Comparison of ENCODE assay signal across 20 cellular contexts in genomic region chr4:77375866-77376607, GRCh38.
DNase-seq lines count a peak whose midpoint lies in the region; ATAC-seq and TF ChIP-seq lines count a peak whose summit lies in the region.
"Had no signal": no experiment of that assay in that cellular context is flagged by ENCODE, and none has a peak within 500 bp of the region (broad histone marks: within the 10 kb centered on the region; RNA-seq: fewer than 3 reads in every experiment).

No MANE protein-coding gene starts in this region.

- H3K9me2 ChIP-seq in GM23338 (ENCODE audit: insufficient read depth): peaks cover 8% of the 10 kb centered on the region; the same call in 1 of the 2 replicates

- no peaks in the 10 kb centered on the region for H3K36me3 Mint-ChIP-seq in activated CD4-positive, alpha-beta memory T cell treated with anti-CD3 and anti-CD28 coated beads, Interleukin-2, amount 10 ng/mL, durations not matched to agents 7 days and 5 days (ENCODE audit: low read depth)
- H3K36me3 Mint-ChIP-seq in activated CD4-positive, alpha-beta memory T cell treated with anti-CD3 and anti-CD28 coated beads for 36 hours: no peaks in the 10 kb centered on the region
- no peaks in the 10 kb centered on the region for H3K36me3 Mint-ChIP-seq in GM23338 (ENCODE audit: low read depth)
- no peaks in the 10 kb centered on the region for H3K36me3 Mint-ChIP-seq in WTC11
- H3K36me3 Mint-ChIP-seq: IgD-negative memory B cell had no signal

- WGBS in right cardiac atrium: 77% methylated on average over 2 of the region's 2 CpGs

- H3K4me3 Mint-ChIP-seq in activated CD4-positive, alpha-beta memory T cell treated with anti-CD3 and anti-CD28 coated beads, Interleukin-2, amount 10 ng/mL, durations not matched to agents 7 days and 5 days: no peak overlapping the region
- no peak overlapping the region for H3K4me3 Mint-ChIP-seq in activated CD4-positive, alpha-beta memory T cell treated with anti-CD3 and anti-CD28 coated beads for 36 hours
- H3K4me3 Mint-ChIP-seq in GM23338: no peak overlapping the region
- H3K4me3 Mint-ChIP-seq in WTC11: no peak overlapping the region
- H3K4me3 Mint-ChIP-seq: CD4-positive, alpha-beta T cell; IgD-negative memory B cell had no signal

- no peaks in the 10 kb centered on the region for H3F3A ChIP-seq in GM23338 (replicated peaks; ENCODE audit: low read depth)

- no peak for TF ChIP-seq CTCF in GM23338 (conservative IDR thresholded peaks at IDR 0.05; ENCODE audit: low read depth in 2 of 2)
- TF ChIP-seq CTCF in WTC11 (IDR thresholded peaks at IDR 0.05): no peak

- intact Hi-C loops in activated CD4-positive, alpha-beta memory T cell treated with anti-CD3 and anti-CD28 coated beads for 36 hours (cut with micrococcal nuclease): no loop called here
- intact Hi-C loops in right cardiac atrium (cut with DNase I): no loop called here

- no peak overlapping the region; the same call in 1 of the 2 replicates for H2AFZ ChIP-seq in GM23338

- H3K36me3 ChIP-seq in GM23338 (ENCODE audit: insufficient read depth): no peaks in the 10 kb centered on the region

- peak; percentile 85 for ATAC-seq in GM23338
- ATAC-seq in WTC11: peak; percentile 81
- ATAC-seq in right cardiac atrium: no peak
- ATAC-seq: A549, HepG2 had no signal

- H3K4me2 ChIP-seq in GM23338: 0 out of 2 replicates have a peak overlapping the region, but pooled peaks have one; percentile 21
- H3K4me2 ChIP-seq: A549 had no signal

- H3K4me1 Mint-ChIP-seq in activated CD4-positive, alpha-beta memory T cell treated with anti-CD3 and anti-CD28 coated beads, Interleukin-2, amount 10 ng/mL, durations not matched to agents 7 days and 5 days: peaks cover 16% of the 10 kb centered on the region
- no peaks in the 10 kb centered on the region for H3K4me1 Mint-ChIP-seq in activated CD4-positive, alpha-beta memory T cell treated with anti-CD3 and anti-CD28 coated beads for 36 hours (ENCODE audit: low read depth)
- H3K4me1 Mint-ChIP-seq in GM23338 (peaks cover 19% of the 10 kb centered on the region; the same call in 2 of the 3 replicates), WTC11 (peaks cover 20% of the 10 kb centered on the region)

- H3K9me3 Mint-ChIP-seq in activated CD4-positive, alpha-beta memory T cell treated with anti-CD3 and anti-CD28 coated beads, Interleukin-2, amount 10 ng/mL, durations not matched to agents 7 days and 5 days: no peaks in the 10 kb centered on the region
- no peaks in the 10 kb centered on the region for H3K9me3 Mint-ChIP-seq in activated CD4-positive, alpha-beta memory T cell treated with anti-CD3 and anti-CD28 coated beads for 36 hours
- H3K9me3 Mint-ChIP-seq in GM23338 (no peaks in the 10 kb centered on the region), WTC11 (no peaks in the 10 kb centered on the region)
- H3K9me3 Mint-ChIP-seq: CD4-positive, alpha-beta T cell had no signal

- H3K9me3 ChIP-seq in right cardiac atrium (ENCODE audit: control insufficient read depth, low read length): no peaks in the 10 kb centered on the region
- H3K9me3 ChIP-seq: A549, Caco-2 had no signal

- H3K27me3 ChIP-seq in GM23338 (ENCODE audit: insufficient read depth): no peaks in the 10 kb centered on the region
- no peaks in the 10 kb centered on the region for H3K27me3 ChIP-seq in right cardiac atrium (ENCODE audit: control insufficient read depth, insufficient read depth)

- H3K4me1 ChIP-seq in GM23338 (ENCODE audit: insufficient read depth) (peaks cover 2% of the 10 kb centered on the region; the same call in 1 of the 2 replicates), right cardiac atrium (ENCODE audit: control insufficient read depth, insufficient read depth, low read length) (no peaks in the 10 kb centered on the region)
- H3K4me1 ChIP-seq: A549, Caco-2 had no signal

- H4K20me1 ChIP-seq in GM23338 (replicated peaks; ENCODE audit: insufficient read depth): no peaks in the 10 kb centered on the region

- CTCF ChIA-PET in activated CD4-positive, alpha-beta memory T cell treated with anti-CD3 and anti-CD28 coated beads, Interleukin-2, amount 10 ng/mL, durations not matched to agents 7 days and 5 days (lab: Charles Lee): interaction anchor here (1.5 kb wide), 1 partner anchor 11 kb away, joined by 4 read pairs; no protein-coding TSS in a partner anchor
- CTCF ChIA-PET in activated CD4-positive, alpha-beta memory T cell treated with anti-CD3 and anti-CD28 coated beads for 36 hours (lab: Charles Lee): no interaction called here
- CTCF ChIA-PET in WTC11 (lab: Charles Lee): interaction anchor here (1.2 to 2.7 kb wide), 5 partner anchors 12 to 57 kb away, joined by 4 to 14 read pairs (median 8); no protein-coding TSS in a partner anchor

- peaks cover 17% of the 10 kb centered on the region for H3K27me3 Mint-ChIP-seq in activated CD4-positive, alpha-beta memory T cell treated with anti-CD3 and anti-CD28 coated beads, Interleukin-2, amount 10 ng/mL, durations not matched to agents 7 days and 5 days
- H3K27me3 Mint-ChIP-seq in activated CD4-positive, alpha-beta memory T cell treated with anti-CD3 and anti-CD28 coated beads for 36 hours: no peaks in the 10 kb centered on the region
- H3K27me3 Mint-ChIP-seq in GM23338 (ENCODE audit: insufficient read depth, low read depth, poor library complexity): peaks cover 7% of the 10 kb centered on the region
- H3K27me3 Mint-ChIP-seq in WTC11 (ENCODE audit: low read depth): no peaks in the 10 kb centered on the region

- H3K4me3 ChIP-seq in GM23338: no peak overlapping the region
- no peak overlapping the region for H3K4me3 ChIP-seq in right cardiac atrium (ENCODE audit: low read length)
- H3K4me3 ChIP-seq: A549 had no signal

- no peak for DNase-seq in activated CD4-positive, alpha-beta memory T cell treated with anti-CD3 and anti-CD28 coated beads, Interleukin-2, amount 10 ng/mL, durations not matched to agents 7 days and 5 days
- no peak for DNase-seq in activated CD4-positive, alpha-beta memory T cell treated with anti-CD3 and anti-CD28 coated beads for 36 hours
- DNase-seq in GM23338 (ENCODE audit: low spot score) (peak; percentile 16), WTC11 (ENCODE audit: low spot score) (no peak), cerebellum (ENCODE audit: low spot score) (no peak), right cardiac atrium (no peak), retina (no peak)
- DNase-seq: AML-193; Caco-2; CD4-positive, alpha-beta T cell; DMS153; DMS79; GDM1; HCEC 1CT; KBM-7 had no signal

- H3K27ac Mint-ChIP-seq in activated CD4-positive, alpha-beta memory T cell treated with anti-CD3 and anti-CD28 coated beads, Interleukin-2, amount 10 ng/mL, durations not matched to agents 7 days and 5 days: peak overlapping the region; percentile 1
- H3K27ac Mint-ChIP-seq in activated CD4-positive, alpha-beta memory T cell treated with anti-CD3 and anti-CD28 coated beads for 36 hours: no peak overlapping the region
- H3K27ac Mint-ChIP-seq in GM23338: no peak overlapping the region
- no peak overlapping the region for H3K27ac Mint-ChIP-seq in WTC11
- H3K27ac Mint-ChIP-seq: CD4-positive, alpha-beta T cell had no signal

- H3K79me2 ChIP-seq in GM23338 (replicated peaks; ENCODE audit: insufficient read depth): no peaks in the 10 kb centered on the region

- POLR2A ChIA-PET in activated CD4-positive, alpha-beta memory T cell treated with anti-CD3 and anti-CD28 coated beads, Interleukin-2, amount 10 ng/mL, durations not matched to agents 7 days and 5 days (lab: Charles Lee): no interaction called here
- POLR2A ChIA-PET in activated CD4-positive, alpha-beta memory T cell treated with anti-CD3 and anti-CD28 coated beads for 36 hours (lab: Charles Lee): no interaction called here
- POLR2A ChIA-PET in WTC11 (lab: Charles Lee): no interaction called here

- no peak overlapping the region for H3K27ac ChIP-seq in GM23338 (ENCODE audit: low read depth)
- no peak overlapping the region for H3K27ac ChIP-seq in right cardiac atrium (ENCODE audit: low read length)
- H3K27ac ChIP-seq: 22Rv1, A549, C4-2B had no signal

TF ChIP-seq in GM23338, 12 proteins besides CTCF, POLR2A, EP300 and RAD21 (continues in another document):
- no peak for TF ChIP-seq JUNB (IDR thresholded peaks at IDR 0.05; ENCODE audit: unreplicated experiment)
- TF ChIP-seq ZNF114 (CRISPR knock-in tag; IDR thresholded peaks at IDR 0.05): no peak
- TF ChIP-seq ETS1 (IDR thresholded peaks at IDR 0.05): no peak

TF ChIP-seq in WTC11, 78 proteins besides CTCF, POLR2A, EP300 and RAD21 (continues in another document):
- TF ChIP-seq AFF4 (CRISPR knock-in tag; IDR thresholded peaks at IDR 0.05; ENCODE audit: borderline replicate concordance): no peak
- TF ChIP-seq GABPB1 (CRISPR knock-in tag; IDR thresholded peaks at IDR 0.05): no peak
- no peak for TF ChIP-seq TP53 (CRISPR knock-in tag; IDR thresholded peaks at IDR 0.05)
- TF ChIP-seq IRF2 (CRISPR knock-in tag; IDR thresholded peaks at IDR 0.05; ENCODE audit: borderline replicate concordance, low read depth): no peak

Comparison
In these comparisons a context has a peak if more than half of its experiments do, and no peak if none do; other contexts are left out.
1. ATAC-seq: peak in GM23338 (single experiment) and WTC11 (single experiment); none in right cardiac atrium (0 of 2).